Comparison of ENCODE assay signal across 28 cellular contexts in genomic region chr9:134460206-134460605, GRCh38.
"Had no signal": no experiment of that assay in that cellular context is flagged by ENCODE, and none has a peak within 500 bp of the region (broad histone marks: within the 10 kb centered on the region; RNA-seq: fewer than 3 reads in every experiment).

No MANE protein-coding gene starts in this region.

- H3K4me3 Mint-ChIP-seq: activated B cell treated with CpG ODN at 0.5 μM for 24 hours; activated CD4-positive, alpha-beta T cell treated with anti-CD3 and anti-CD28 coated beads, Interleukin-2, amount 10 ng/mL, durations not matched to agents 24 days and 14 days; activated CD8-positive, alpha-beta memory T cell treated with anti-CD3 and anti-CD28 coated beads, Interleukin-2, amount 10 ng/mL, durations not matched to agents 7 days and 5 days; activated naive CD4-positive, alpha-beta T cell treated with anti-CD3 and anti-CD28 coated beads, Interleukin-2, amount 50 U/mL, for 24 hours; activated T-cell treated with anti-CD3 and anti-CD28 coated beads, Interleukin-2, amount 50 U/mL, for 24 hours; activated T-helper 1 cell treated with anti-CD3 and anti-CD28 coated beads, Interleukin-12 subunit alpha, Interleukin-12 subunit beta, Interleukin-2, Interleukin-4 antibody, amounts not matched to agents 30 ng/mL and 10 ng/mL and 1 ng/mL, durations not matched to agents 14 hours and 24 hours and 36 hours; brain; central memory CD8-positive, alpha-beta T cell; T-helper 1 cell treated with Interleukin-12 subunit alpha and Interleukin-12 subunit beta and Interleukin-4 antibody, amounts not matched to agents 30 μg/mL and 1 μg/mL, for 36 hours had no signal

- ATAC-seq: activated CD8-positive, alpha-beta memory T cell treated with anti-CD3 and anti-CD28 coated beads, Interleukin-2, amount 10 ng/mL, durations not matched to agents 7 days and 5 days had no signal

- DNase-seq: activated B cell treated with CpG ODN at 0.5 μM for 24 hours; activated CD4-positive, alpha-beta T cell treated with anti-CD3 and anti-CD28 coated beads for 1 hour; activated CD4-positive, alpha-beta T cell treated with anti-CD3 and anti-CD28 coated beads, Interleukin-2, amount 10 ng/mL, durations not matched to agents 24 days and 14 days; activated CD4-positive, alpha-beta T cell treated with anti-CD3 and anti-CD28 coated beads, Interleukin-2, amount 50 U/mL, for 48 hours; activated CD8-positive, alpha-beta memory T cell treated with anti-CD3 and anti-CD28 coated beads, Interleukin-2, amount 10 ng/mL, durations not matched to agents 7 days and 5 days; activated effector memory CD4-positive, alpha-beta T cell treated with Interleukin-2 at 50 U/mL for 16 hours; activated naive CD4-positive, alpha-beta T cell; activated T-cell treated with anti-CD3 and anti-CD28 coated beads, Interleukin-2, amount 50 U/mL, for 24 hours; amniotic stem cell; KG1; MG63; MV-4-11; NCI-H1092 treated with DMSO at 0.1 percent for 48 hours; NCI-H1436 treated with DMSO at 0.1 percent for 48 hours; NCI-H1930; NCI-H2171; NCI-H2227 treated with DMSO at 0.1 percent for 48 hours; NCI-H510A; NCI-H526 treated with DMSO at 0.1 percent for 48 hours; NCI-H82; Peyer's patch; SHP77 treated with DMSO at 0.1 percent for 48 hours; T-helper 9 cell had no signal

- H3K36me3 Mint-ChIP-seq: activated CD8-positive, alpha-beta memory T cell treated with anti-CD3 and anti-CD28 coated beads, Interleukin-2, amount 10 ng/mL, durations not matched to agents 7 days and 5 days; activated naive CD4-positive, alpha-beta T cell treated with anti-CD3 and anti-CD28 coated beads, Interleukin-2, amount 50 U/mL, for 24 hours; brain had no signal

- H3K9me3 Mint-ChIP-seq: activated B cell treated with CpG ODN at 0.5 μM for 24 hours; activated CD4-positive, alpha-beta T cell treated with anti-CD3 and anti-CD28 coated beads, Interleukin-2, amount 10 ng/mL, durations not matched to agents 24 days and 14 days; activated naive CD4-positive, alpha-beta T cell treated with anti-CD3 and anti-CD28 coated beads, Interleukin-2, amount 50 U/mL, for 24 hours; activated T-cell treated with anti-CD3 and anti-CD28 coated beads, Interleukin-2, amount 50 U/mL, for 24 hours; activated T-helper 1 cell treated with anti-CD3 and anti-CD28 coated beads, Interleukin-12 subunit alpha, Interleukin-12 subunit beta, Interleukin-2, Interleukin-4 antibody, amounts not matched to agents 30 ng/mL and 10 ng/mL and 1 ng/mL, durations not matched to agents 14 hours and 24 hours and 36 hours; central memory CD8-positive, alpha-beta T cell; T-helper 1 cell treated with Interleukin-12 subunit alpha and Interleukin-12 subunit beta and Interleukin-4 antibody, amounts not matched to agents 30 μg/mL and 1 μg/mL, for 36 hours had no signal

- H3K27me3 Mint-ChIP-seq: activated CD4-positive, alpha-beta T cell treated with anti-CD3 and anti-CD28 coated beads, Interleukin-2, amount 10 ng/mL, durations not matched to agents 24 days and 14 days; activated CD8-positive, alpha-beta memory T cell treated with anti-CD3 and anti-CD28 coated beads, Interleukin-2, amount 10 ng/mL, durations not matched to agents 7 days and 5 days; activated naive CD4-positive, alpha-beta T cell treated with anti-CD3 and anti-CD28 coated beads, Interleukin-2, amount 50 U/mL, for 24 hours; activated T-cell treated with anti-CD3 and anti-CD28 coated beads, Interleukin-2, amount 50 U/mL, for 24 hours had no signal

- H3K27ac Mint-ChIP-seq: activated B cell treated with CpG ODN at 0.5 μM for 24 hours; activated CD4-positive, alpha-beta T cell treated with anti-CD3 and anti-CD28 coated beads, Interleukin-2, amount 10 ng/mL, durations not matched to agents 24 days and 14 days; activated CD8-positive, alpha-beta memory T cell treated with anti-CD3 and anti-CD28 coated beads, Interleukin-2, amount 10 ng/mL, durations not matched to agents 7 days and 5 days; activated naive CD4-positive, alpha-beta T cell treated with anti-CD3 and anti-CD28 coated beads, Interleukin-2, amount 50 U/mL, for 24 hours; activated T-cell treated with anti-CD3 and anti-CD28 coated beads, Interleukin-2, amount 50 U/mL, for 24 hours; activated T-helper 1 cell treated with anti-CD3 and anti-CD28 coated beads, Interleukin-12 subunit alpha, Interleukin-12 subunit beta, Interleukin-2, Interleukin-4 antibody, amounts not matched to agents 30 ng/mL and 10 ng/mL and 1 ng/mL, durations not matched to agents 14 hours and 24 hours and 36 hours; brain; T-helper 1 cell treated with Interleukin-12 subunit alpha and Interleukin-12 subunit beta and Interleukin-4 antibody, amounts not matched to agents 30 μg/mL and 1 μg/mL, for 36 hours had no signal
